In the genomic region with DNA sequence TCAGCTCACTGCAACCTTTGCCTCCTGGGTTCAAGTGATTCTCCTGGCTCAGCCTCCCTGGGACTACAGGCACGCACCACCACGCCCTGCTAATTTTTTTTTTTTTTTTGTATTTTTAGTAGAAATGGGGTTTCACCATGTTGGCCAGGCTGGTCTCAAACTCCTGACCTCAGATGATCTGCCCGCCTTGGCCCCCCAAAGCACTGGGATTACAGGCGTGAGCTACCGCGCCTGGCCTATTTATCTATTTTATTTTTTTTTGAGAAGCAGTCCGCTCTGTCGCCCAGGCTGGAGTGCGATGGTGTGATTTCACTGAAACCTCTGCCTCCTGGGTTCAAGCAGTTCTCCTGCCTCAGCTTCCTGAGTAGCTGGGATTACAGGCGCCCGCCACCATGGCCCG, we compare ENCODE assay signal across 8 cellular contexts. TPM values are rescaled to one million over a fixed set of nuclear protein-coding genes. Genes with fewer than 3 reads are reported as not detected.
DNase-seq lines count a peak whose midpoint lies in the region; ATAC-seq and TF ChIP-seq lines count a peak whose summit lies in the region.
"Not testable (repeated sequence)": the region's sequence is repeated elsewhere in the genome, so short reads cannot be mapped to it uniquely, and the experiment has no call there.

No MANE protein-coding gene starts in this region.

- peaks cover 43% of the 10 kb centered on the region for H3K4me1 Mint-ChIP-seq in activated T-cell treated with anti-CD3 and anti-CD28 coated beads, Interleukin-2, amount 50 U/mL, for 24 hours (ENCODE audit: low read depth)
- peaks cover 22 to 58% (median 43%) of the 10 kb centered on the region in 4 donors for H3K4me1 Mint-ChIP-seq in naive thymus-derived CD8-positive, alpha-beta T cell
- H3K4me1 Mint-ChIP-seq in stimulated activated effector memory CD8-positive, alpha-beta T cell treated with anti-CD3 and anti-CD28 coated beads, Interleukin-12 subunit alpha, Interleukin-12 subunit beta, amount 100 ng/mL, for 72 hours = peaks cover 34% of the 10 kb centered on the region

- not testable (repeated sequence) for H3K36me3 ChIP-seq in Peyer's patch, right atrium auricular region, uterus

- H3K4me3 ChIP-seq in GM12865 (ENCODE audit: low read depth, low read length) (peak overlapping the region; percentile 57), uterus (peak overlapping the region in 1 of 2 donors; percentile 24)
- H3K4me3 ChIP-seq in Peyer's patch, right atrium auricular region: not testable (repeated sequence)

- not testable (repeated sequence) for H3K9me3 ChIP-seq in Peyer's patch, right atrium auricular region, uterus

- not testable (repeated sequence) for TF ChIP-seq CTCF in GM12865 (IDR thresholded peaks at IDR 0.05; ENCODE audit: insufficient read depth, low read depth, low read length, missing control alignments); Peyer's patch (IDR thresholded peaks at IDR 0.05); right atrium auricular region (IDR thresholded peaks at IDR 0.05); uterus (IDR thresholded peaks at IDR 0.05)

- peak overlapping the region; percentile 94 for H3K4me3 Mint-ChIP-seq in activated T-cell treated with anti-CD3 and anti-CD28 coated beads, Interleukin-2, amount 50 U/mL, for 24 hours
- H3K4me3 Mint-ChIP-seq in naive thymus-derived CD8-positive, alpha-beta T cell = peak overlapping the region in 9 of 10 donors; percentile 73 to 94 (median 86)
- H3K4me3 Mint-ChIP-seq in stimulated activated effector memory CD8-positive, alpha-beta T cell treated with anti-CD3 and anti-CD28 coated beads, Interleukin-12 subunit alpha, Interleukin-12 subunit beta, amount 100 ng/mL, for 72 hours = not testable (repeated sequence)

- POLR2A ChIA-PET in naive thymus-derived CD8-positive, alpha-beta T cell (lab: Charles Lee) = interaction anchor here (0.8 to 2.3 kb wide), 12 partner anchors 8 to 105 kb away, joined by 3 to 28 read pairs (median 6); no protein-coding TSS in a partner anchor

- H3K27ac Mint-ChIP-seq in activated T-cell treated with anti-CD3 and anti-CD28 coated beads, Interleukin-2, amount 50 U/mL, for 24 hours = peak overlapping the region; percentile 88
- peak overlapping the region; percentile 79 to 99 (median 93) for H3K27ac Mint-ChIP-seq in naive thymus-derived CD8-positive, alpha-beta T cell
- H3K27ac Mint-ChIP-seq in stimulated activated effector memory CD8-positive, alpha-beta T cell treated with anti-CD3 and anti-CD28 coated beads, Interleukin-12 subunit alpha, Interleukin-12 subunit beta, amount 100 ng/mL, for 72 hours = peak overlapping the region; percentile 92

- DNase-seq in GM12865 (ENCODE audit: low read depth); Peyer's patch; activated T-cell treated with anti-CD3 and anti-CD28 coated beads, Interleukin-2, amount 50 U/mL, for 24 hours; caudate nucleus (lab: John Stamatoyannopoulos, UW); right atrium auricular region (ENCODE audit: low spot score); naive thymus-derived CD8-positive, alpha-beta T cell; stimulated activated effector memory CD8-positive, alpha-beta T cell treated with anti-CD3 and anti-CD28 coated beads, Interleukin-12 subunit alpha, Interleukin-12 subunit beta, amount 100 ng/mL, for 72 hours (ENCODE audit: low spot score in 2 of 2); uterus: not testable (repeated sequence)

- H3K36me3 Mint-ChIP-seq in activated T-cell treated with anti-CD3 and anti-CD28 coated beads, Interleukin-2, amount 50 U/mL, for 24 hours (ENCODE audit: low read depth) = peaks cover 36% of the 10 kb centered on the region
- not testable (repeated sequence) for H3K36me3 Mint-ChIP-seq in naive thymus-derived CD8-positive, alpha-beta T cell
- peaks cover 14% of the 10 kb centered on the region for H3K36me3 Mint-ChIP-seq in stimulated activated effector memory CD8-positive, alpha-beta T cell treated with anti-CD3 and anti-CD28 coated beads, Interleukin-12 subunit alpha, Interleukin-12 subunit beta, amount 100 ng/mL, for 72 hours

- not testable (repeated sequence) for H3K27me3 Mint-ChIP-seq in activated T-cell treated with anti-CD3 and anti-CD28 coated beads, Interleukin-2, amount 50 U/mL, for 24 hours; naive thymus-derived CD8-positive, alpha-beta T cell

- ATAC-seq in naive thymus-derived CD8-positive, alpha-beta T cell; stimulated activated effector memory CD8-positive, alpha-beta T cell treated with anti-CD3 and anti-CD28 coated beads, Interleukin-12 subunit alpha, Interleukin-12 subunit beta, amount 100 ng/mL, for 72 hours: not testable (repeated sequence)

- intact Hi-C loops in uterus (cut with DNase I; ENCODE audit: low total_unique reads) = not testable (repeated sequence)

- H3K27me3 ChIP-seq in Peyer's patch, right atrium auricular region, uterus: not testable (repeated sequence)

- H3K27ac ChIP-seq in Peyer's patch = peak overlapping the region; percentile 73 to 79 (median 78)
- H3K27ac ChIP-seq in caudate nucleus (ENCODE audit: low read depth, low read length) = peak overlapping the region; percentile 73
- peak overlapping the region; percentile 79 to 85 for H3K27ac ChIP-seq in right atrium auricular region
- peak overlapping the region; percentile 98 to 99 for H3K27ac ChIP-seq in uterus

- not testable (repeated sequence) for TF ChIP-seq POLR2A in Peyer's patch (IDR thresholded peaks at IDR 0.05); uterus (IDR thresholded peaks at IDR 0.05)

- H3K9me3 Mint-ChIP-seq in activated T-cell treated with anti-CD3 and anti-CD28 coated beads, Interleukin-2, amount 50 U/mL, for 24 hours; naive thymus-derived CD8-positive, alpha-beta T cell; stimulated activated effector memory CD8-positive, alpha-beta T cell treated with anti-CD3 and anti-CD28 coated beads, Interleukin-12 subunit alpha, Interleukin-12 subunit beta, amount 100 ng/mL, for 72 hours: not testable (repeated sequence)

- H3K4me1 ChIP-seq in Peyer's patch (peaks cover 2 to 45% (median 33%) of the 10 kb centered on the region in 4 donors), right atrium auricular region (peaks cover 0 to 59% of the 10 kb centered on the region in 2 donors), uterus (peaks cover 6 to 24% of the 10 kb centered on the region in 2 donors)

RNA-seq across cellular contexts. Expression of a gene that starts 3.4 kb away (rescaled TPM):
- total RNA-seq in Peyer's patch (10 to 100 TPM; 18.2 to 44.1 (median 28.2) TPM), right atrium auricular region (10 to 100 TPM in 1 of 2 donors, 1 to 10 TPM in 1; 8.2 to 11.8 TPM), uterus (10 to 100 TPM; 14.3 to 49.7 (median 49.0) TPM)
- 10 to 100 TPM; 18.6 to 18.9 TPM for total RNA-seq in naive thymus-derived CD8-positive, alpha-beta T cell
- polyA plus RNA-seq in naive thymus-derived CD8-positive, alpha-beta T cell = 10 to 100 TPM; 12.1 to 17.8 (median 13.8) TPM

RNA-seq across cellular contexts. Expression of a gene that starts 4.4 kb away (rescaled TPM):
- total RNA-seq in Peyer's patch (10 to 100 TPM in 2 of 4 donors, 1 to 10 TPM in 2; 7.4 to 26.1 (median 11.8) TPM), right atrium auricular region (1 to 10 TPM; 5.8 to 8.2 TPM), uterus (10 to 100 TPM in 2 of 4 donors, 1 to 10 TPM in 2; 3.8 to 27.4 (median 10.6) TPM)
- 10 to 100 TPM; 14.3 to 18.3 TPM for total RNA-seq in naive thymus-derived CD8-positive, alpha-beta T cell
- polyA plus RNA-seq in naive thymus-derived CD8-positive, alpha-beta T cell = 10 to 100 TPM; 10.1 to 13.3 (median 11.3) TPM

RNA-seq across cellular contexts. Expression of a gene that starts 56.1 kb away (rescaled TPM):
- total RNA-seq in Peyer's patch (100 to 1,000 TPM; 123 to 193 (median 168) TPM), right atrium auricular region (100 to 1,000 TPM; 114 to 118 TPM), uterus (100 to 1,000 TPM in 1 of 4 donors, 10 to 100 TPM in 3; 21.5 to 173 (median 64.2) TPM)
- total RNA-seq in naive thymus-derived CD8-positive, alpha-beta T cell = 10 to 100 TPM; 69.2 to 75.6 TPM
- polyA plus RNA-seq in naive thymus-derived CD8-positive, alpha-beta T cell = 10 to 100 TPM; 28.9 to 49.8 (median 33.3) TPM
